In genomic region chr3:177195941-177196472, GRCh38 we compare ENCODE assay signal across 1 cellular context.
TF ChIP-seq lines count a peak whose summit lies in the region.

No MANE protein-coding gene starts in this region.

TF ChIP-seq in IMR-90, 13 proteins besides CTCF, POLR2A, EP300 and RAD21:
- TF ChIP-seq MXI1 (IDR thresholded peaks at IDR 0.05; ENCODE audit: borderline replicate concordance, low read depth, low read length), result peak; percentile 79
- TF ChIP-seq CHD1 (IDR thresholded peaks at IDR 0.05; ENCODE audit: low read depth, low read length), result no peak
